In the genomic region with DNA sequence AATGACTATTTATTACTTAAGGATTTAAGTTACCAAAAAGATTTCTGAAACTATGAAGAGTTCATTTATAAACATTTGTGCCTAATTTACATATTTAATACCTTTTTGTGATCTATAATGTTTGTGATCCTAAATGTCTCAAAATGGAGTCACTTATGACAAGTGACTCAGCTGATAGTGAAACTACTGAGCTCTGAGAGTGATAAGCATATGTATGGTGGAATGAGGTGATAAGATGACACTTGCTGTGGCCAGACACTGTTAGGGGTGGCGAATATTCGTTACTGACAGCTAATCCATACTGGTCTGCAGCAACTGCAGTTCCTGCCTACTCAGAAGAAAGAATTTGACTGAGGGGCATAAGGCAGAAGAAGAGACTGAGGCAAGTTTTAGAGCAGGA, we compare ENCODE assay signal across 23 cellular contexts. TPM values are rescaled to one million over a fixed set of nuclear protein-coding genes. Genes with fewer than 3 reads are reported as not detected.
"Had no signal": no experiment of that assay in that cellular context is flagged by ENCODE, and none has a peak within 500 bp of the region (broad histone marks: within the 10 kb centered on the region; RNA-seq: fewer than 3 reads in every experiment).

No MANE protein-coding gene starts in this region.

- DNase-seq: colonic mucosa; dermis blood vessel endothelial cell; heart left ventricle; hippocampal formation; kidney glomerular epithelial cell; mucosa of descending colon; naive thymus-derived CD8-positive, alpha-beta T cell; posterior cingulate gyrus; sigmoid colon; stimulated activated CD4-positive, alpha-beta T cell treated with anti-CD3 and anti-CD28 coated beads, Interleukin-2, amount 100 ng/mL, for 24 hours; stimulated activated naive CD4-positive, alpha-beta T cell; stomach; substantia nigra; transverse colon had no signal

- H3K9me3 ChIP-seq: colonic mucosa, heart left ventricle, mucosa of descending colon, neutrophil, right atrium auricular region, sigmoid colon, stomach, thoracic aorta, transverse colon had no signal

- H3K36me3 ChIP-seq: colonic mucosa, heart left ventricle, neutrophil, right atrium auricular region, sigmoid colon, stomach, thoracic aorta, transverse colon had no signal

- H3K27ac Mint-ChIP-seq: naive thymus-derived CD8-positive, alpha-beta T cell had no signal

- H3K27me3 ChIP-seq: colonic mucosa, neutrophil, right atrium auricular region, transverse colon had no signal

- H3K36me3 Mint-ChIP-seq: naive thymus-derived CD8-positive, alpha-beta T cell had no signal

- H3K4me3 Mint-ChIP-seq: naive thymus-derived CD8-positive, alpha-beta T cell had no signal

- H3K4me1 ChIP-seq: colonic mucosa, sigmoid colon, stomach, transverse colon had no signal

- ATAC-seq: heart left ventricle; mucosa of descending colon; naive thymus-derived CD8-positive, alpha-beta T cell had no signal

- H3K4me3 ChIP-seq: colonic mucosa, heart left ventricle, mucosa of descending colon, right atrium auricular region, sigmoid colon, skin epidermis, stomach, thoracic aorta, transverse colon had no signal

- H3K4me1 Mint-ChIP-seq: naive thymus-derived CD8-positive, alpha-beta T cell had no signal

- H3K27ac ChIP-seq: colonic mucosa, heart left ventricle, neutrophil, right atrium auricular region, sigmoid colon, skin epidermis, stomach, thoracic aorta, transverse colon had no signal

RNA-seq across cellular contexts. Expression of a gene that starts 5.5 kb away (rescaled TPM):
- total RNA-seq: dermis blood vessel endothelial cell; endothelial cell of umbilical vein; frontal cortex; glomerular endothelial cell; lung microvascular endothelial cell; naive thymus-derived CD8-positive, alpha-beta T cell had no signal
- polyA plus RNA-seq: endothelial cell of umbilical vein; naive thymus-derived CD8-positive, alpha-beta T cell; neural cell had no signal

RNA-seq across cellular contexts. Expression of a gene that starts 34.5 kb away (rescaled TPM):
- total RNA-seq: dermis blood vessel endothelial cell; lung microvascular endothelial cell; naive thymus-derived CD8-positive, alpha-beta T cell had no signal
